1 cellular context compared by ENCODE assay signal in genomic region chr9:137293482-137294090, GRCh38.
TF ChIP-seq lines count a peak whose summit lies in the region.

No MANE protein-coding gene starts in this region.

TF ChIP-seq in WTC11, 78 proteins besides CTCF, POLR2A, EP300 and RAD21 (continued from another document):
- TF ChIP-seq ZNF532 (CRISPR knock-in tag; IDR thresholded peaks at IDR 0.05; ENCODE audit: borderline replicate concordance) (no peak), ZNF396 (CRISPR knock-in tag; IDR thresholded peaks at IDR 0.05; ENCODE audit: borderline replicate concordance) (no peak), CREM (CRISPR knock-in tag; IDR thresholded peaks at IDR 0.05) (no peak), SOX15 (CRISPR knock-in tag; IDR thresholded peaks at IDR 0.05) (no peak), E2F1 (CRISPR knock-in tag; IDR thresholded peaks at IDR 0.05) (no peak), AR (CRISPR knock-in tag; IDR thresholded peaks at IDR 0.05) (no peak), ZNF263 (CRISPR knock-in tag; IDR thresholded peaks at IDR 0.05; ENCODE audit: low read depth) (no peak), GTF2I (CRISPR knock-in tag; conservative IDR thresholded peaks at IDR 0.05) (no peak)
